In genomic region chr22:23053912-23054530, GRCh38 we compare ENCODE assay signal across 19 cellular contexts. TPM values are rescaled to one million over a fixed set of nuclear protein-coding genes. Genes with fewer than 3 reads are reported as not detected.
DNase-seq lines count a peak whose midpoint lies in the region; FAIRE-seq and TF ChIP-seq lines count a peak whose summit lies in the region.
"Had no signal": no experiment of that assay in that cellular context is flagged by ENCODE, and none has a peak within 500 bp of the region (broad histone marks: within the 10 kb centered on the region; RNA-seq: fewer than 3 reads in every experiment).

No MANE protein-coding gene starts in this region.

- POLR2A ChIA-PET in GM10248 (lab: Yijun Ruan, JAX), result no interaction called here

- H3K36me3 ChIP-seq in BLaER1 (no peaks in the 10 kb centered on the region), OCI-LY3 (replicated peaks; ENCODE audit: low read depth, low read length) (peaks cover 14% of the 10 kb centered on the region), kidney (ENCODE audit: control insufficient read depth in 1 of 2, insufficient read depth in 2 of 2, low read length in 2 of 2) (no peaks in the 10 kb centered on the region), mammary epithelial cell (ENCODE audit: insufficient read depth, low read length) (no peaks in the 10 kb centered on the region)
- H3K36me3 ChIP-seq: heart left ventricle, MG63, pancreas had no signal

- no peak for FAIRE-seq in kidney (lab: Jason Lieb, UNC)
- FAIRE-seq: endometrium, pancreas had no signal

- in situ Hi-C loops in mammary epithelial cell (cut with MboI; ENCODE audit: low sequenced_read_pairs in 2 of 2), result no loop called here

- H2AFZ ChIP-seq in OCI-LY3 (ENCODE audit: low read depth, low read length), result no peak overlapping the region
- H2AFZ ChIP-seq in mammary epithelial cell (ENCODE audit: low read depth, low read length), result no peak overlapping the region

- TF ChIP-seq CTCF in GM10248 (IDR thresholded peaks at IDR 0.05; ENCODE audit: control extremely low read depth, extremely low read depth, low read depth, missing control alignments) (no peak), OCI-LY3 (IDR thresholded peaks at IDR 0.05; ENCODE audit: low read depth, low read length) (no peak; the same call in 1 of the 2 replicates), kidney (IDR thresholded peaks at IDR 0.05; ENCODE audit: borderline replicate concordance, extremely low read depth, insufficient read depth) (no peak), mammary epithelial cell (conservative IDR thresholded peaks at IDR 0.05 in 1 of 2, IDR thresholded peaks at IDR 0.05 in 1 of 2; ENCODE audit: extremely low read depth in 1 of 2, insufficient read depth in 1 of 2, low read depth in 1 of 2, low read length in 2 of 2) (no peak)

- dilution Hi-C loops in mammary epithelial cell (cut with HindIII; ENCODE audit: low sequenced_read_pairs), result no loop called here

- no peak for TF ChIP-seq POLR2A in erythroblast (IDR thresholded peaks at IDR 0.05; ENCODE audit: low read length)

- H3K27me3 ChIP-seq in BLaER1, result no peaks in the 10 kb centered on the region
- no peaks in the 10 kb centered on the region for H3K27me3 ChIP-seq in OCI-LY3 (ENCODE audit: low read depth, low read length)
- H3K27me3 ChIP-seq in mammary epithelial cell (ENCODE audit: insufficient read depth, low read length), result no peaks in the 10 kb centered on the region
- H3K27me3 ChIP-seq: pancreas had no signal

- peaks cover 25% of the 10 kb centered on the region for H3K4me1 ChIP-seq in BLaER1
- peaks cover 69% of the 10 kb centered on the region for H3K4me1 ChIP-seq in OCI-LY3 (ENCODE audit: low read length)
- H3K4me1 ChIP-seq in kidney (ENCODE audit: control insufficient read depth in 1 of 2, insufficient read depth in 1 of 2, low read depth in 1 of 2, low read length in 2 of 2), result no peaks in the 10 kb centered on the region
- H3K4me1 ChIP-seq in mammary epithelial cell (ENCODE audit: insufficient read depth, low read length), result no peaks in the 10 kb centered on the region
- H3K4me1 ChIP-seq: heart left ventricle, pancreas had no signal

- peak; percentile 5 for DNase-seq in GM10248 (ENCODE audit: extremely low spot score)
- peak; percentile 22 for DNase-seq in kidney
- no peak for DNase-seq in erythroblast (lab: John Stamatoyannopoulos, UW)
- DNase-seq in NCI-H524 (lab: John Stamatoyannopoulos, UW), result no peak
- DNase-seq in mammary epithelial cell, result no peak
- DNase-seq in RPMI8226, result no peak
- DNase-seq: COR-L47; heart left ventricle; MG63; naive thymus-derived CD4-positive, alpha-beta T cell; NCI-H1694; NCI-H226; stimulated activated CD4-positive, alpha-beta T cell treated with anti-CD3 and anti-CD28 coated beads, Interleukin-2, amount 100 ng/mL, for 24 hours; SW 1271; trophoblast cell had no signal

- H3K9ac ChIP-seq in BLaER1 (no peak overlapping the region), OCI-LY3 (ENCODE audit: low read length) (peak overlapping the region; percentile 2; the same call in 1 of the 2 replicates), kidney (ENCODE audit: low read length in 2 of 2) (no peak overlapping the region), mammary epithelial cell (ENCODE audit: insufficient read depth, low read length) (no peak overlapping the region)

- 82% methylated on average over 8 of the region's 8 CpGs for WGBS in mammary epithelial cell (ENCODE audit: low coverage, missing lambda C conversion rate)

- H3K9me3 ChIP-seq in BLaER1, result peaks cover 21% of the 10 kb centered on the region
- H3K9me3 ChIP-seq in OCI-LY3 (ENCODE audit: insufficient read depth, low read length), result peaks cover 14% of the 10 kb centered on the region
- peaks cover 6 to 12% of the 10 kb centered on the region in 2 donors for H3K9me3 ChIP-seq in kidney (ENCODE audit: control insufficient read depth in 1 of 2, low read length in 2 of 2)
- H3K9me3 ChIP-seq in mammary epithelial cell (replicated peaks; ENCODE audit: insufficient read depth, low read length), result peaks cover 4% of the 10 kb centered on the region
- H3K9me3 ChIP-seq: MG63, pancreas had no signal

- H3K79me2 ChIP-seq in OCI-LY3 (ENCODE audit: low read length) (no peaks in the 10 kb centered on the region), mammary epithelial cell (ENCODE audit: insufficient read depth, low read length) (no peaks in the 10 kb centered on the region)

- H3K4me2 ChIP-seq in BLaER1 (peak overlapping the region; percentile 22; the same call in 1 of the 2 replicates), OCI-LY3 (ENCODE audit: low read length) (peak overlapping the region; percentile 91), mammary epithelial cell (ENCODE audit: insufficient read depth, low read depth, low read length) (no peak overlapping the region)

- H4K20me1 ChIP-seq in BLaER1, result no peaks in the 10 kb centered on the region
- H4K20me1 ChIP-seq in OCI-LY3 (ENCODE audit: insufficient read depth, low read length), result no peaks in the 10 kb centered on the region
- H4K20me1 ChIP-seq in mammary epithelial cell (ENCODE audit: insufficient read depth, low read length), result no peaks in the 10 kb centered on the region

- H3K4me3 ChIP-seq in BLaER1 (no peak overlapping the region), OCI-LY3 (ENCODE audit: low read length) (peak overlapping the region; percentile 64), kidney (ENCODE audit: low read length in 2 of 2) (no peak overlapping the region), mammary epithelial cell (replicated peaks in 1 of 3; ENCODE audit: insufficient read depth in 1 of 3, low read depth in 2 of 3, low read length in 3 of 3) (no peak overlapping the region)
- H3K4me3 ChIP-seq: heart left ventricle, MG63, pancreas had no signal

- intact Hi-C loops in kidney (cut with DNase I) (no loop called here), mammary epithelial cell (cut with micrococcal nuclease) (no loop called here)

- no TSS peak for BruUV-seq in mammary epithelial cell (replicated peaks; lab: Mats Ljungman, UMichigan)

- CTCF ChIA-PET in GM10248 (lab: Yijun Ruan, JAX), result no interaction called here
- CTCF ChIA-PET in mammary epithelial cell (lab: Charles Lee; ENCODE audit: low non-redundant PET), result no interaction called here

- H3K27ac ChIP-seq in BLaER1 (no peak overlapping the region), OCI-LY3 (ENCODE audit: low read length) (peak overlapping the region; percentile 77), kidney (ENCODE audit: low read depth in 2 of 2, low read length in 2 of 2) (no peak overlapping the region), mammary epithelial cell (ENCODE audit: insufficient read depth, low read depth, low read length) (no peak overlapping the region)
- H3K27ac ChIP-seq: heart left ventricle, pancreas had no signal

RNA-seq across cellular contexts. Expression of gene GNAZ, which starts 16.3 kb away (rescaled TPM):
- total RNA-seq in kidney (5.7 TPM), mammary epithelial cell (10 to 100 TPM in 1 of 2 donors, 1 to 10 TPM in 1; 2.0 to 12.0 TPM)
- polyA plus RNA-seq in kidney (ENCODE audit: insufficient read depth, low read depth, low replicate concordance) (3.7 TPM), mammary epithelial cell (0.75 TPM)
- not detected for polyA minus RNA-seq in mammary epithelial cell
- polyA plus RNA-seq: naive thymus-derived CD4-positive, alpha-beta T cell had no signal

Comparison
In these comparisons a context has a peak if more than half of its experiments do, and no peak if none do; other contexts are left out.
1. DNase-seq: peak in GM10248 (single experiment) and kidney (single experiment); none in erythroblast (0 of 2), NCI-H524 (0 of 2), mammary epithelial cell (single experiment) and RPMI8226 (single experiment).